ENCODE assay signal across 9 cellular contexts in the genomic region with DNA sequence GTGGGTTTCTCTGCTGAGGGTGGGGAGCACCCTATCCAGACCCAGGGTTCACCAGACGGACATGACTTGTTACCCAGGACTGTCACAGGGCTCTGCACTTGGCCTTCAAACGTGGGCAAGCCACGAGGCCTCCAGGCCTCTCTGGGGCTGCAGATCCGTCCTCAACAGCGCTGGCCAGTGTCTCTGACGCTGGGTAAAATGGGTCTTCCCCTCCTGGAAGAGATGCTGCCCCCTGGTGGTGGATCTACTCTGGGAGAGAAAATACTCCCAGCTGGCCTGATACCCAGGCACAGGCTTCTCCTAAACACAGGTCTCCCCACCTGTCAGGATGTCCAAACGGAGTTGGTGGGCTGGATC. TPM values are rescaled to one million over a fixed set of nuclear protein-coding genes. Genes with fewer than 3 reads are reported as not detected.
DNase-seq lines count a peak whose midpoint lies in the region; ATAC-seq, FAIRE-seq and TF ChIP-seq lines count a peak whose summit lies in the region.
"Had no signal": no experiment of that assay in that cellular context is flagged by ENCODE, and none has a peak within 500 bp of the region (broad histone marks: within the 10 kb centered on the region; RNA-seq: fewer than 3 reads in every experiment).

No MANE protein-coding gene starts in this region.

- peaks cover 18 to 51% of the 10 kb centered on the region in 2 donors for H3K4me1 ChIP-seq in ascending aorta
- peaks cover 0 to 99% (median 94%) of the 10 kb centered on the region in 4 donors for H3K4me1 ChIP-seq in sigmoid colon

- TF ChIP-seq POLR2A in H54 (IDR thresholded peaks at IDR 0.05; ENCODE audit: low read depth, low read length) (no peak), sigmoid colon (IDR thresholded peaks at IDR 0.05) (no peak)

- H3K27ac ChIP-seq in ascending aorta (peak overlapping the region; percentile 40 to 58), sigmoid colon (peak overlapping the region; percentile 86 to 97 (median 92))

- TF ChIP-seq EP300 in sigmoid colon (IDR thresholded peaks at IDR 0.05) = no peak

- intact Hi-C loops in ascending aorta (cut with DNase I) (loop anchor here (1.0 to 5.0 kb wide), 3 partner anchors 26 to 142 kb away; a partner anchor contains a TSS), sigmoid colon (cut with DNase I) (loop anchor here (2.0 to 5.0 kb wide), 2 partner anchors 15 to 48 kb away; no protein-coding TSS in a partner anchor)

- no peak for ATAC-seq in HG03520 (IDR thresholded peaks at IDR 0.05; ENCODE audit: unreplicated experiment)

- H3K27me3 ChIP-seq in ascending aorta (no peaks in the 10 kb centered on the region), sigmoid colon (no peaks in the 10 kb centered on the region)

- TF ChIP-seq CTCF in ascending aorta (IDR thresholded peaks at IDR 0.05) = peak; percentile 68 to 80 (median 80)
- peak in 3 of 4 experiments; percentile 74 to 82 (median 80) for TF ChIP-seq CTCF in sigmoid colon (IDR thresholded peaks at IDR 0.05)

- no peak for FAIRE-seq in H54 (lab: Jason Lieb, UNC)
- FAIRE-seq: frontal cortex had no signal

- peaks cover 20 to 29% of the 10 kb centered on the region in 2 donors for H3K36me3 ChIP-seq in ascending aorta
- H3K36me3 ChIP-seq in sigmoid colon = peaks cover 7 to 41% (median 18%) of the 10 kb centered on the region in 4 donors

- H3K9me3 ChIP-seq in ascending aorta = no peaks in the 10 kb centered on the region
- H3K9me3 ChIP-seq in sigmoid colon = no peaks in the 10 kb centered on the region

- DNase-seq in DMS114 treated with DMSO at 0.1 percent for 48 hours (lab: John Stamatoyannopoulos, UW; ENCODE audit: unreplicated experiment) = peak; percentile 52
- peak; percentile 80 for DNase-seq in H54 (ENCODE audit: insufficient read length, low spot score)
- DNase-seq in NCI-H1436 treated with DMSO at 0.1 percent for 48 hours (lab: John Stamatoyannopoulos, UW) = peak; percentile 7
- peak; percentile 60 for DNase-seq in T1000 (lab: John Stamatoyannopoulos, UW)
- DNase-seq in ascending aorta (ENCODE audit: low spot score in 2 of 2) = peak in 1 of 2 donors; percentile 91
- DNase-seq in hepatic stellate cell (ENCODE audit: low spot score) = peak; percentile 85
- peak; percentile 94 for DNase-seq in sigmoid colon

- H3K4me3 ChIP-seq in ascending aorta = peak overlapping the region in 1 of 2 donors; percentile 5
- H3K4me3 ChIP-seq in sigmoid colon = peak overlapping the region in 2 of 4 donors; percentile 8 to 36

- 5 to 8% methylated on average over 7 of the region's 7 CpGs for WGBS in sigmoid colon, 2 donors

RNA-seq across cellular contexts. Expression of a gene that starts 3.7 kb away (rescaled TPM):
- not detected for total RNA-seq in ascending aorta
- total RNA-seq in sigmoid colon = 1 to 10 TPM in 1 of 4 donors, under 1 TPM in 2, not detected in 1; 0.36 to 1.4 (median 0.66) TPM
- under 1 TPM in 2 of 3 donors, not detected in 1; 0.48 to 0.60 TPM for polyA plus RNA-seq in sigmoid colon

RNA-seq across cellular contexts. Expression of a gene that starts 25.7 kb away (rescaled TPM):
- total RNA-seq in ascending aorta (169 TPM), sigmoid colon (100 to 1,000 TPM; 125 to 357 (median 195) TPM)
- 10 to 100 TPM in 2 of 3 donors, 1 to 10 TPM in 1; 3.2 to 40.6 (median 17.4) TPM for polyA plus RNA-seq in sigmoid colon

RNA-seq across cellular contexts. Expression of a gene that starts 51.6 kb away (rescaled TPM):
- total RNA-seq in ascending aorta = 8.3 TPM
- 1 to 10 TPM; 5.6 to 8.6 (median 7.9) TPM for total RNA-seq in sigmoid colon
- polyA plus RNA-seq in sigmoid colon = 1 to 10 TPM; 1.4 to 6.5 (median 1.8) TPM
